Comparison of ENCODE assay signal across 38 cellular contexts in the genomic region with DNA sequence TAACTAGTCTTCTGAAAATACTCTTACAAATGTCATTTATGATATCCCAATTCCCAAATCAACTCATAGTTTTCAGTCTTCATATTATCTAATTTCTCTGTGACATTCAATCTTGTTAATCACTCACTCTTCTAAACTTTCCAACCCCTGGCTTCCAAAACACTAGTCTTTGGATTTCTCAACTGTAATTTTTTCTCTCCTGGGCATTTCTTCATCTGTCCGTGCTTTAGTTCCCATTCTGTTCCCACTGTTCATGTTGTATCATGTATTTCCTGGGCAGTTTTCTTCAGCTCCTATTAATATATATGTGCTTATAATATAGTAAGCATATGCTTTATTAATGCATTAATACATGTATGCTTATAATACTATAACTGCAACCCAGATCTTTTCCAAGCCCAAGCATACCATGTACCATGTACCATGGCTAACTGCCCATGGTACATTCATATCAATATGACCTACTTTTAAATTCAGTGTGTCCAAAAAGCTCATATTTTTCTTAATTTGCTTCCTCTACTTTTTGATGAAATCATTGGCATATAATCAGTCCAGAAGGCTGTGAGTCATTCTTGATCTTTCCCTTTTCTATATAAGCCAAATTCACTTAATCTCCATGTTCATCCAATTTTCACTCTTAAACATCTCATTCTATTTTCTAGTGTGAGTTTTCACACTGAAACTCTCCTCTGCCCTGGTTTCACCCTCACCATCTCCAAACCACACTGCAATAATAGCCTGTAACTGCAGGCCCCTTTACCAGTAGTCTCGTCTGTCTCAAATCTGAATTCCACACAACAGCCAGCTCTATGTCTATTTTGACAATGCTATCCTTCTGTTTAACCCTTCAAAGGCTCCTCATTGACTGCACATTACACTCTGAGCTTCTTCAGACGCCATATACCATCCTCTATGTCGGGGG. TPM values are rescaled to one million over a fixed set of nuclear protein-coding genes. Genes with fewer than 3 reads are reported as not detected.
"Had no signal": no experiment of that assay in that cellular context is flagged by ENCODE, and none has a peak within 500 bp of the region (broad histone marks: within the 10 kb centered on the region; RNA-seq: fewer than 3 reads in every experiment).

No MANE protein-coding gene starts in this region.

- DNase-seq: activated B cell treated with CpG ODN at 0.5 μM for 24 hours; activated CD4-positive, alpha-beta memory T cell treated with anti-CD3 and anti-CD28 coated beads for 36 hours; activated CD4-positive, alpha-beta T cell treated with anti-CD3 and anti-CD28 coated beads for 4 hours; activated CD4-positive, alpha-beta T cell treated with anti-CD3 and anti-CD28 coated beads, Interleukin-2, amount 50 U/mL, for 1 hour; activated CD4-positive, CD25-positive, alpha-beta regulatory T cell treated with anti-CD3 and anti-CD28 coated beads, Interleukin-2, amount 50 U/mL, for 72 hours; activated CD8-positive, alpha-beta memory T cell treated with anti-CD3 and anti-CD28 coated beads, Interleukin-2, amount 50 U/mL, for 4 hours; activated effector memory CD4-positive, alpha-beta T cell treated with anti-CD3 and anti-CD28 coated beads, Interleukin-2, amount 50 U/mL, for 16 hours; activated naive CD4-positive, alpha-beta T cell; activated naive CD4-positive, alpha-beta T cell treated with anti-CD3 and anti-CD28 coated beads, Interleukin-2, amount 50 U/mL, for 16 hours; activated naive CD8-positive, alpha-beta T cell treated with anti-CD3 and anti-CD28 coated beads for 36 hours; activated T-cell treated with anti-CD3 and anti-CD28 coated beads for 4 hours; activated T-cell treated with anti-CD3 and anti-CD28 coated beads, Interleukin-2, amount 50 U/mL, for 72 hours; amygdala; NCI-H1092 treated with DMSO at 0.1 percent for 48 hours; NCI-H1417 treated with DMSO at 0.1 percent for 48 hours; NCI-H187 treated with DMSO at 0.1 percent for 48 hours; NCI-H2081; NCI-H2171 treated with DMSO at 0.1 percent for 48 hours; NCI-H2227 treated with DMSO at 0.1 percent for 48 hours; NCI-H524; NCI-H69; NCI-H82; SIG-M5; SW 1271; T-helper 1 cell; T-helper 2 cell; T-helper 9 cell had no signal

- H3K36me3 ChIP-seq: ascending aorta, cardiac muscle cell had no signal

- ATAC-seq: activated T-cell treated with anti-CD3 and anti-CD28 coated beads, Interleukin-2, amount 50 U/mL, for 72 hours; activated T-helper 17 cell treated with anti-CD3 and anti-CD28 coated beads, Interleukin-2, amount 50 U/mL, for 72 hours; Panc1; SK-N-SH treated with all-trans-retinoic acid at 6 μM for 48 hours had no signal

- H3K4me1 ChIP-seq: ascending aorta had no signal

- H3K27ac ChIP-seq: ascending aorta, cardiac muscle cell, KMS-11, VCaP had no signal

- H3K27me3 ChIP-seq: ascending aorta, cardiac muscle cell had no signal

- H3K9me3 ChIP-seq: ascending aorta had no signal

- H3K4me3 ChIP-seq: ascending aorta, cardiac muscle cell had no signal

RNA-seq across cellular contexts. Expression of a gene that starts 21.3 kb away (rescaled TPM):
- total RNA-seq: activated B cell treated with CpG ODN at 0.5 μM for 24 hours; activated CD4-positive, alpha-beta memory T cell treated with anti-CD3 and anti-CD28 coated beads for 36 hours; activated naive CD8-positive, alpha-beta T cell treated with anti-CD3 and anti-CD28 coated beads for 36 hours; activated T-cell treated with anti-CD3 and anti-CD28 coated beads, Interleukin-2, amount 50 U/mL, for 72 hours; activated T-helper 17 cell treated with anti-CD3 and anti-CD28 coated beads, Interleukin-2, amount 50 U/mL, for 72 hours; ascending aorta; cardiac muscle cell; LHCN-M2; RPMI7951; SK-MEL-5 had no signal
- polyA plus RNA-seq: adipose tissue, cardiac muscle cell had no signal
